ENCODE assay signal across 11 cellular contexts in genomic region chr12:109934026-109934425, GRCh38.
DNase-seq lines count a peak whose midpoint lies in the region; TF ChIP-seq lines count a peak whose summit lies in the region.
"Had no signal": no experiment of that assay in that cellular context is flagged by ENCODE, and none has a peak within 500 bp of the region (broad histone marks: within the 10 kb centered on the region; RNA-seq: fewer than 3 reads in every experiment).

No MANE protein-coding gene starts in this region.

- H3K9ac ChIP-seq in MM.1S (ENCODE audit: low read length): no peak overlapping the region
- H3K9ac ChIP-seq: KMS-11 had no signal

- H2AFZ ChIP-seq in MM.1S (ENCODE audit: low read length): no peak overlapping the region

- no peak overlapping the region; the same call in 1 of the 2 replicates for H3K27ac ChIP-seq in VCaP
- no peak overlapping the region for H3K27ac ChIP-seq in MM.1S (ENCODE audit: low read length)
- H3K27ac ChIP-seq: KMS-11 had no signal

- CTCF ChIA-PET in AG04449 (lab: Yijun Ruan, JAX): interaction anchor here (0.8 to 12.6 kb wide), 8 partner anchors 9 to 81 kb away, joined by 3 to 159 read pairs (median 3); no protein-coding TSS in a partner anchor

- no peaks in the 10 kb centered on the region for H3K79me2 ChIP-seq in MM.1S (ENCODE audit: low read length)

- H3K27me3 ChIP-seq in MM.1S (replicated peaks; ENCODE audit: insufficient read depth, low read length): no peaks in the 10 kb centered on the region
- H3K27me3 ChIP-seq: esophagus squamous epithelium had no signal

- H3F3A ChIP-seq in MM.1S (ENCODE audit: insufficient read depth, low read length): no peaks in the 10 kb centered on the region

- POLR2A ChIA-PET in AG04449 (lab: Yijun Ruan, JAX): no interaction called here

- no peaks in the 10 kb centered on the region for H3K9me3 ChIP-seq in MM.1S (replicated peaks; ENCODE audit: insufficient read depth, low read length)
- H3K9me3 ChIP-seq: esophagus squamous epithelium had no signal

- no peak for DNase-seq in AG04449 (ENCODE audit: low read depth, low spot score)
- DNase-seq in glomerular visceral epithelial cell (ENCODE audit: extremely low spot score): peak; percentile 12
- DNase-seq in NCI-H1930 (lab: John Stamatoyannopoulos, UW): no peak
- no peak for DNase-seq in MM.1S
- no peak for DNase-seq in C1 segment of cervical spinal cord (lab: John Stamatoyannopoulos, UW)
- no peak for DNase-seq in amygdala (lab: John Stamatoyannopoulos, UW)
- DNase-seq: esophagus squamous epithelium, occipital lobe had no signal

- H3K4me3 ChIP-seq in AG04449 (ENCODE audit: low read depth, low read length) (no peak overlapping the region), MM.1S (ENCODE audit: low read length) (no peak overlapping the region)
- H3K4me3 ChIP-seq: esophagus squamous epithelium had no signal

- H3K9me2 ChIP-seq in MM.1S (replicated peaks; ENCODE audit: insufficient read depth, low read length): no peaks in the 10 kb centered on the region

- no peaks in the 10 kb centered on the region for H3K4me1 ChIP-seq in MM.1S (ENCODE audit: low read length)

- no peaks in the 10 kb centered on the region for H3K36me3 ChIP-seq in MM.1S (replicated peaks; ENCODE audit: insufficient read depth, low read length)

- TF ChIP-seq CTCF in AG04449 (IDR thresholded peaks at IDR 0.05; ENCODE audit: insufficient read depth, low read length, missing control alignments) (peak; percentile 64), GM12872 (IDR thresholded peaks at IDR 0.05; ENCODE audit: insufficient read depth, low read depth, low read length) (peak; percentile 49), VCaP (conservative IDR thresholded peaks at IDR 0.05) (peak; percentile 90), MM.1S (IDR thresholded peaks at IDR 0.05; ENCODE audit: low read length) (no peak)

- no peak overlapping the region for H3K4me2 ChIP-seq in MM.1S (ENCODE audit: low read depth, low read length)
- H3K4me2 ChIP-seq: KMS-11 had no signal

- H4K20me1 ChIP-seq in MM.1S (ENCODE audit: insufficient read depth, low read length): no peaks in the 10 kb centered on the region
